1 cellular context compared by ENCODE assay signal in the genomic region with DNA sequence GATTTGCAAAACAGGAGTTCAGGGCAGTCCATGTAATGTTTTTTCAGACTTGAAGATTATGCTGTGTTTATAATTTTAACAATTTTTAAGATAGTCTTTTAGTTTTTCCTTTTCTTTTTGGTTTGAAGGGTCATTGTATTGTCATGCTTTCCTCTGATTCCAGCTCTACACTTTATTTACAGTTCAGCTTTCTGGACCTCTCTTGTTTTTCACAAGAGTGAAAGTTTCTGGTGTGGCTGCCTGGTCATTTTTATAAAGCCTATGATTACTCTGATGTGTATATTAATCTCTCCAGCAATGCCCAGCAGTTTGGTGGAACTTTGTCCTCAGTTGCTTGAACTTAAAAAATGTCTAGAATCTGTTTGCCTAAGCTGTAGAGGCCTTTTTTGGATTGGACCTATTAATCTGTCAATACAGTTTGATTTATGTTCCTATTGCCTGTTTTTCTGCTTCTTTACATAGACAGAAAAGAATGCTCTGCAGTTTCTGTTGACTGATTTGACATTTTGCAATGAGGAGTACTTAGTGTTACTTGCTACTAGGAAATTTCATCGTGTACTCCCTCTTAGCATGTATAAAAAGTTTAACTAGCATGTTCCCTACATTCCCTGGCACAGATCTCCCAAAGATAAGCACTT.
TF ChIP-seq lines count a peak whose summit lies in the region.

No MANE protein-coding gene starts in this region.

TF ChIP-seq in K562, 482 proteins besides CTCF, POLR2A, EP300 and RAD21 (continued from another document):
- TF ChIP-seq, protein P1, sequence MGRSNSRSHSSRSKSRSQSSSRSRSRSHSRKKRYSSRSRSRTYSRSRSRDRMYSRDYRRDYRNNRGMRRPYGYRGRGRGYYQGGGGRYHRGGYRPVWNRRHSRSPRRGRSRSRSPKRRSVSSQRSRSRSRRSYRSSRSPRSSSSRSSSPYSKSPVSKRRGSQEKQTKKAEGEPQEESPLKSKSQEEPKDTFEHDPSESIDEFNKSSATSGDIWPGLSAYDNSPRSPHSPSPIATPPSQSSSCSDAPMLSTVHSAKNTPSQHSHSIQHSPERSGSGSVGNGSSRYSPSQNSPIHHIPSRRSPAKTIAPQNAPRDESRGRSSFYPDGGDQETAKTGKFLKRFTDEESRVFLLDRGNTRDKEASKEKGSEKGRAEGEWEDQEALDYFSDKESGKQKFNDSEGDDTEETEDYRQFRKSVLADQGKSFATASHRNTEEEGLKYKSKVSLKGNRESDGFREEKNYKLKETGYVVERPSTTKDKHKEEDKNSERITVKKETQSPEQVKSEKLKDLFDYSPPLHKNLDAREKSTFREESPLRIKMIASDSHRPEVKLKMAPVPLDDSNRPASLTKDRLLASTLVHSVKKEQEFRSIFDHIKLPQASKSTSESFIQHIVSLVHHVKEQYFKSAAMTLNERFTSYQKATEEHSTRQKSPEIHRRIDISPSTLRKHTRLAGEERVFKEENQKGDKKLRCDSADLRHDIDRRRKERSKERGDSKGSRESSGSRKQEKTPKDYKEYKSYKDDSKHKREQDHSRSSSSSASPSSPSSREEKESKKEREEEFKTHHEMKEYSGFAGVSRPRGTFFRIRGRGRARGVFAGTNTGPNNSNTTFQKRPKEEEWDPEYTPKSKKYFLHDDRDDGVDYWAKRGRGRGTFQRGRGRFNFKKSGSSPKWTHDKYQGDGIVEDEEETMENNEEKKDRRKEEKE (IDR thresholded peaks at IDR 0.05; ENCODE audit: borderline replicate concordance in 1 of 2, control insufficient read depth in 1 of 2, low read depth in 2 of 2, low read length in 1 of 2): no peak
